In genomic region chr3:136861890-136862610, GRCh38 we compare ENCODE assay signal across 8 cellular contexts. TPM values are rescaled to one million over a fixed set of nuclear protein-coding genes. Genes with fewer than 3 reads are reported as not detected.
A peak's percentile ranks its signal among the peaks of the same experiment; 100 is the strongest.
DNase-seq lines count a peak whose midpoint lies in the region; ATAC-seq and TF ChIP-seq lines count a peak whose summit lies in the region.

Gene NCK1 (plus strand): TSS chr3:136862208. CDS start chr3:136928002, 65,794 bp downstream.

- peak within 1 kb of the TSS; percentile 74 to 89 for H3K4me3 ChIP-seq in CD4-positive, alpha-beta memory T cell (ENCODE audit: low read length in 2 of 2)
- H3K4me3 ChIP-seq in dorsolateral prefrontal cortex (peak within 1 kb of the TSS; percentile 66 to 98 (median 92)), right lobe of liver (peak within 1 kb of the TSS; percentile 78 to 90 (median 88))

- peak within 1 kb of the TSS; percentile 80 to 99 (median 96) for H3K4me3 Mint-ChIP-seq in CD4-positive, alpha-beta memory T cell
- H3K4me3 Mint-ChIP-seq in activated CD4-positive, alpha-beta memory T cell treated with anti-CD3 and anti-CD28 coated beads for 36 hours = peak within 1 kb of the TSS; percentile 94

- no peaks in the 10 kb centered on the region for H3K27me3 Mint-ChIP-seq in CD4-positive, alpha-beta memory T cell
- H3K27me3 Mint-ChIP-seq in activated CD4-positive, alpha-beta memory T cell treated with anti-CD3 and anti-CD28 coated beads for 36 hours = no peaks in the 10 kb centered on the region

- H3K27me3 ChIP-seq in CD4-positive, alpha-beta memory T cell (ENCODE audit: insufficient read depth, low read length) = no peaks in the 10 kb centered on the region
- H3K27me3 ChIP-seq in dorsolateral prefrontal cortex = no peaks in the 10 kb centered on the region
- no peaks in the 10 kb centered on the region for H3K27me3 ChIP-seq in right lobe of liver

- peaks cover 0 to 3% (median 2%) of the 10 kb centered on the region in 8 donors for H3K9me3 Mint-ChIP-seq in CD4-positive, alpha-beta memory T cell
- peaks cover 2% of the 10 kb centered on the region for H3K9me3 Mint-ChIP-seq in activated CD4-positive, alpha-beta memory T cell treated with anti-CD3 and anti-CD28 coated beads for 36 hours

- TF ChIP-seq CTCF in dorsolateral prefrontal cortex (IDR thresholded peaks at IDR 0.05 in 54 of 56, conservative IDR thresholded peaks at IDR 0.05 in 2 of 56; ENCODE audit: low read depth in 1 of 56, partially characterized antibody in 56 of 56) (peak in 35 of 56 donors; percentile 4 to 58 (median 28)), right lobe of liver (IDR thresholded peaks at IDR 0.05) (peak in 1 of 4 donors; percentile 16)

- peak; percentile 96 for ATAC-seq in GM19438 (IDR thresholded peaks at IDR 0.05; ENCODE audit: low read depth, unreplicated experiment)
- ATAC-seq in HG03575 (IDR thresholded peaks at IDR 0.05; ENCODE audit: extremely low read depth, insufficient number of reproducible peaks, low FRiP score, unreplicated experiment) = peak; percentile 92
- ATAC-seq in right lobe of liver = peak; percentile 94 to 98 (median 96)

- peaks cover 47% of the 10 kb centered on the region for H3K4me1 ChIP-seq in CD4-positive, alpha-beta memory T cell (ENCODE audit: insufficient read depth, low read length)
- peaks cover 0 to 13% (median 0%) of the 10 kb centered on the region in 4 donors for H3K4me1 ChIP-seq in right lobe of liver

- WGBS in right lobe of liver (ENCODE audit: insufficient coverage, low coverage, low lambda C conversion rate, missing lambda C conversion rate) = 2% methylated on average over 4 of the region's 67 CpGs

- CTCF ChIA-PET in CD4-positive, alpha-beta memory T cell (lab: Charles Lee; ENCODE audit: partially characterized antibody) = interaction anchor here (0.6 to 6.9 kb wide), 30 partner anchors 10 to 791 kb away, joined by 3 to 80 read pairs (median 4); partner anchors contain the start of genes MSL2 and STAG1
- CTCF ChIA-PET in activated CD4-positive, alpha-beta memory T cell treated with anti-CD3 and anti-CD28 coated beads for 36 hours (lab: Charles Lee) = interaction anchor here (0.7 to 6.1 kb wide), 9 partner anchors 22 to 471 kb away, joined by 3 to 52 read pairs (median 5); partner anchors contain the start of gene STAG1

- peak; percentile 97 to 100 (median 98) for DNase-seq in CD4-positive, alpha-beta memory T cell
- DNase-seq in NCI-H82 treated with DMSO at 0.1 percent for 48 hours (lab: John Stamatoyannopoulos, UW; ENCODE audit: unreplicated experiment) (peak; percentile 93), dorsolateral prefrontal cortex (peak; percentile 99 to 100 (median 99)), right lobe of liver (peak; percentile 99 to 100 (median 100))
- peak; percentile 99 for DNase-seq in activated CD4-positive, alpha-beta memory T cell treated with anti-CD3 and anti-CD28 coated beads for 36 hours
- DNase-seq in stimulated activated CD4-positive, alpha-beta T cell treated with anti-CD3 and anti-CD28 coated beads, Interleukin-4, amount 100 ng/mL, for 4 hours = peak; percentile 95 to 98

- POLR2A ChIA-PET in CD4-positive, alpha-beta memory T cell (lab: Charles Lee; ENCODE audit: partially characterized antibody) = interaction anchor here (0.6 to 5.3 kb wide), 38 partner anchors 9 to 666 kb away, joined by 3 to 143 read pairs (median 5); partner anchors contain the start of genes IL20RB, MSL2, SLC35G2 and STAG1
- POLR2A ChIA-PET in activated CD4-positive, alpha-beta memory T cell treated with anti-CD3 and anti-CD28 coated beads for 36 hours (lab: Charles Lee) = interaction anchor here (0.7 to 3.2 kb wide), 13 partner anchors 11 to 667 kb away, joined by 3 to 43 read pairs (median 5); partner anchors contain the start of genes MSL2 and STAG1

- H3K36me3 Mint-ChIP-seq in CD4-positive, alpha-beta memory T cell = peaks cover 12 to 33% of the 10 kb centered on the region in 2 donors
- peaks cover 17% of the 10 kb centered on the region for H3K36me3 Mint-ChIP-seq in activated CD4-positive, alpha-beta memory T cell treated with anti-CD3 and anti-CD28 coated beads for 36 hours

- peaks cover 38 to 74% (median 54%) of the 10 kb centered on the region in 4 donors for H3K4me1 Mint-ChIP-seq in CD4-positive, alpha-beta memory T cell
- peaks cover 32% of the 10 kb centered on the region for H3K4me1 Mint-ChIP-seq in activated CD4-positive, alpha-beta memory T cell treated with anti-CD3 and anti-CD28 coated beads for 36 hours (ENCODE audit: low read depth)

- intact Hi-C loops in CD4-positive, alpha-beta memory T cell (cut with micrococcal nuclease) = loop anchor here (1.0 to 5.0 kb wide), 8 partner anchors 18 to 666 kb away; partner anchors contain the start of genes MSL2, PCCB and STAG1
- intact Hi-C loops in activated CD4-positive, alpha-beta memory T cell treated with anti-CD3 and anti-CD28 coated beads for 36 hours (cut with micrococcal nuclease) = loop anchor here (1.0 to 10.0 kb wide), 10 partner anchors 23 to 895 kb away; partner anchors contain the start of genes MSL2, PCCB, PPP2R3A and STAG1
- intact Hi-C loops in dorsolateral prefrontal cortex (cut with DNase I) = loop anchor here (1.0 to 10.0 kb wide), 6 partner anchors 35 to 790 kb away; partner anchors contain the start of genes STAG1 (in 2 of the 2) and MSL2 (in 1 of the 2)
- intact Hi-C loops in right lobe of liver (cut with DNase I) = no loop called here

- peak; percentile 95 for TF ChIP-seq POLR2A in right lobe of liver (IDR thresholded peaks at IDR 0.05)

- H3K27ac ChIP-seq in CD4-positive, alpha-beta memory T cell (ENCODE audit: low read depth, low read length) = peak within 1 kb of the TSS; percentile 91
- peak within 1 kb of the TSS in 58 of 59 donors; percentile 54 to 95 (median 88) for H3K27ac ChIP-seq in dorsolateral prefrontal cortex
- H3K27ac ChIP-seq in right lobe of liver = peak within 1 kb of the TSS; percentile 95 to 99 (median 98)

- no peaks in the 10 kb centered on the region for H3K9me3 ChIP-seq in CD4-positive, alpha-beta memory T cell (ENCODE audit: control insufficient read depth in 1 of 2, low read length in 2 of 2)
- H3K9me3 ChIP-seq in right lobe of liver = no peaks in the 10 kb centered on the region

- no peaks in the 10 kb centered on the region for H3K36me3 ChIP-seq in CD4-positive, alpha-beta memory T cell (ENCODE audit: insufficient read depth, low read length)
- no peaks in the 10 kb centered on the region for H3K36me3 ChIP-seq in right lobe of liver

- peak within 1 kb of the TSS; percentile 98 to 99 (median 98) for H3K27ac Mint-ChIP-seq in CD4-positive, alpha-beta memory T cell
- peak within 1 kb of the TSS; percentile 95 for H3K27ac Mint-ChIP-seq in activated CD4-positive, alpha-beta memory T cell treated with anti-CD3 and anti-CD28 coated beads for 36 hours

RNA-seq across cellular contexts. Expression of gene NCK1, which starts in this region (rescaled TPM):
- total RNA-seq in CD4-positive, alpha-beta memory T cell = 10 to 100 TPM; 61.2 to 68.4 TPM
- 10 to 100 TPM; 40.3 to 62.1 TPM for polyA plus RNA-seq in CD4-positive, alpha-beta memory T cell
- total RNA-seq in activated CD4-positive, alpha-beta memory T cell treated with anti-CD3 and anti-CD28 coated beads for 36 hours = 10 to 100 TPM; 32.3 to 38.0 TPM
- total RNA-seq in dorsolateral prefrontal cortex (10 to 100 TPM; 15.6 to 40.2 (median 26.0) TPM), right lobe of liver (10 to 100 TPM; 21.4 to 27.0 (median 23.7) TPM)

Comparison
In these comparisons a context has a peak if more than half of its experiments do, and no peak if none do; other contexts are left out.
1. Peak in every context shown above with its lines: DNase-seq, ATAC-seq, H3K4me3 ChIP-seq and H3K27ac ChIP-seq.
2. intact Hi-C loops: an anchor here in CD4-positive, alpha-beta memory T cell (1.0 to 5.0 kb wide), activated CD4-positive, alpha-beta memory T cell treated with anti-CD3 and anti-CD28 coated beads for 36 hours (1.0 to 10.0 kb wide) and dorsolateral prefrontal cortex (1.0 to 10.0 kb wide); none called in right lobe of liver.